ENCODE assay signal across 22 cellular contexts in genomic region chr16:9406039-9406438, GRCh38.
DNase-seq lines count a peak whose midpoint lies in the region; ATAC-seq, FAIRE-seq and TF ChIP-seq lines count a peak whose summit lies in the region.
"Had no signal": no experiment of that assay in that cellular context is flagged by ENCODE, and none has a peak within 500 bp of the region (broad histone marks: within the 10 kb centered on the region; RNA-seq: fewer than 3 reads in every experiment).

No MANE protein-coding gene starts in this region.

- H3K4me3 Mint-ChIP-seq in nephron progenitor cell, result no peak overlapping the region
- H3K4me3 Mint-ChIP-seq: B cell; CD4-positive, alpha-beta T cell; CD8-positive, alpha-beta T cell had no signal

- CTCF ChIA-PET in SK-N-SH (lab: Yijun Ruan, JAX), result no interaction called here
- CTCF ChIA-PET in H1 (lab: Charles Lee; ENCODE audit: partially characterized antibody), result no interaction called here

- H3K27me3 ChIP-seq in SK-N-SH (ENCODE audit: insufficient read depth) (no peaks in the 10 kb centered on the region), H1 (replicated peaks in 1 of 4; ENCODE audit: control insufficient read depth in 3 of 4, extremely low read depth in 1 of 4, insufficient read depth in 3 of 4, low read length in 3 of 4) (no peaks in the 10 kb centered on the region)
- H3K27me3 ChIP-seq: BLaER1 treated with 17β-estradiol and CSF1 and Interleukin-3, amounts not matched to agents 10 nM and 100 nM had no signal

- H3K4me1 ChIP-seq in SK-N-SH (ENCODE audit: control insufficient read depth in 1 of 2, insufficient read depth in 2 of 2, low read depth in 1 of 2, low read length in 1 of 2) (peaks cover 0 to 25% of the 10 kb centered on the region in 2 experiments; a peak in 2 of 4 replicates), H1 (replicated peaks in 1 of 4; ENCODE audit: control insufficient read depth in 3 of 4, insufficient read depth in 4 of 4, low read length in 3 of 4) (no peaks in the 10 kb centered on the region)
- H3K4me1 ChIP-seq: A549; BLaER1 treated with 17β-estradiol and CSF1 and Interleukin-3, amounts not matched to agents 10 nM and 100 nM; Caco-2 had no signal

- H3K23ac ChIP-seq in H1 (ENCODE audit: insufficient read length), result no peak overlapping the region

- DNase-seq in SK-N-SH, result no peak
- no peak for DNase-seq in H1 (ENCODE audit: low read depth in 1 of 2, low spot score in 2 of 2)
- no peak for DNase-seq in nephron progenitor cell
- DNase-seq: AML-193; Caco-2; Calu3; CD4-positive, alpha-beta T cell; CD8-positive, alpha-beta T cell; DMS79 treated with DMSO at 0.1 percent for 48 hours; GF-D8 had no signal

- no peak overlapping the region for H4K91ac ChIP-seq in H1 (replicated peaks; ENCODE audit: insufficient read length, low read length)

- H2BK12ac ChIP-seq in H1 (ENCODE audit: low read depth, low read length), result no peak overlapping the region

- H2AK5ac ChIP-seq in H1 (ENCODE audit: low read depth, low read length), result peak overlapping the region; percentile 9; the same call in 1 of the 2 replicates

- no peaks in the 10 kb centered on the region for H3K79me2 ChIP-seq in SK-N-SH (ENCODE audit: insufficient read depth)
- H3K79me2 ChIP-seq in H1 (ENCODE audit: control insufficient read depth in 1 of 2, insufficient read depth in 2 of 2, low read length in 2 of 2), result no peaks in the 10 kb centered on the region

- no peak overlapping the region for H2BK15ac ChIP-seq in H1 (ENCODE audit: low read length)

- no peak overlapping the region for H3K18ac ChIP-seq in H1 (ENCODE audit: extremely low read depth, low read length)

- H4K5ac ChIP-seq in H1 (ENCODE audit: insufficient read length, low read depth, low read length), result no peak overlapping the region

- TF ChIP-seq CTCF in SK-N-SH (IDR thresholded peaks at IDR 0.05) (no peak), H1 (IDR thresholded peaks at IDR 0.05; ENCODE audit: control extremely low read depth in 1 of 3, insufficient read depth in 1 of 3, low read depth in 1 of 3, low read length in 3 of 3) (no peak), nephron progenitor cell (IDR thresholded peaks at IDR 0.05) (no peak)

- H3K79me1 ChIP-seq in H1 (ENCODE audit: low read depth, low read length), result no peaks in the 10 kb centered on the region

- H3K9ac ChIP-seq in SK-N-SH (no peak overlapping the region), H1 (replicated peaks in 1 of 4; ENCODE audit: extremely low read depth in 1 of 4, low read depth in 3 of 4, low read length in 3 of 4) (0 out of 7 replicates have a peak overlapping the region, but pooled peaks of 1 of the 4 experiments have one; percentile 18)
- H3K9ac ChIP-seq: BLaER1 treated with 17β-estradiol and CSF1 and Interleukin-3, amounts not matched to agents 10 nM and 100 nM had no signal

- H3K36me3 ChIP-seq in SK-N-SH (replicated peaks in 1 of 2; ENCODE audit: control insufficient read depth in 1 of 2, insufficient read depth in 2 of 2, low read length in 1 of 2) (no peaks in the 10 kb centered on the region), H1 (ENCODE audit: control insufficient read depth in 2 of 4, insufficient read depth in 4 of 4, low read length in 3 of 4) (no peaks in the 10 kb centered on the region)
- H3K36me3 ChIP-seq: BLaER1 treated with 17β-estradiol and CSF1 and Interleukin-3, amounts not matched to agents 10 nM and 100 nM had no signal

- no peak for FAIRE-seq in H1 (lab: Jason Lieb, UNC)
- FAIRE-seq: A549, D721Med, G401.6, GM19239 had no signal

- TF ChIP-seq POLR2A in H1 (IDR thresholded peaks at IDR 0.05; ENCODE audit: control extremely low read depth in 1 of 2, low read depth in 2 of 2, low read length in 2 of 2), result no peak

- H3K36me3 Mint-ChIP-seq in nephron progenitor cell (ENCODE audit: low read depth), result no peaks in the 10 kb centered on the region
- H3K36me3 Mint-ChIP-seq: CD8-positive, alpha-beta T cell had no signal

- no peak overlapping the region for H3K14ac ChIP-seq in H1 (ENCODE audit: insufficient read length)

- no peak overlapping the region for H2BK5ac ChIP-seq in H1 (ENCODE audit: low read depth, low read length)

- peak overlapping the region; percentile 47 for H3K27ac Mint-ChIP-seq in nephron progenitor cell
- H3K27ac Mint-ChIP-seq: B cell; CD4-positive, alpha-beta T cell; CD8-positive, alpha-beta T cell had no signal

- H3K4me1 Mint-ChIP-seq in nephron progenitor cell, result peaks cover 29% of the 10 kb centered on the region
- H3K4me1 Mint-ChIP-seq: B cell had no signal

- no peak for ATAC-seq in SK-N-SH treated with all-trans-retinoic acid at 6 μM for 48 hours
- no peak for ATAC-seq in HG02623 (IDR thresholded peaks at IDR 0.05; ENCODE audit: unreplicated experiment)
- ATAC-seq in HG03097 (IDR thresholded peaks at IDR 0.05; ENCODE audit: low FRiP score, unreplicated experiment), result no peak
- no peak for ATAC-seq in GM19463 (IDR thresholded peaks at IDR 0.05; ENCODE audit: unreplicated experiment)
- ATAC-seq: A549; CD8-positive, alpha-beta T cell had no signal

- H4K8ac ChIP-seq in H1 (ENCODE audit: extremely low read depth, insufficient read depth, low read length), result no peak overlapping the region

- H3K23me2 ChIP-seq in H1 (ENCODE audit: low read depth, low read length), result peaks cover 2% of the 10 kb centered on the region; the same call in 1 of the 2 replicates

- no peak for TF ChIP-seq RAD21 in SK-N-SH (IDR thresholded peaks at IDR 0.05; ENCODE audit: low read length)
- TF ChIP-seq RAD21 in H1 (IDR thresholded peaks at IDR 0.05 in 1 of 2, conservative IDR thresholded peaks at IDR 0.05 in 1 of 2; ENCODE audit: low read depth in 2 of 2, low read length in 2 of 2), result no peak

- H3K4me3 ChIP-seq in SK-N-SH (ENCODE audit: low read depth in 2 of 2, low read length in 1 of 2), result no peak overlapping the region
- H3K4me3 ChIP-seq in H1 (ENCODE audit: extremely low read depth in 1 of 4, insufficient read depth in 2 of 4, low read depth in 3 of 4, low read length in 4 of 4), result no peak overlapping the region
- H3K4me3 ChIP-seq: A549; BLaER1 treated with 17β-estradiol and CSF1 and Interleukin-3, amounts not matched to agents 10 nM and 100 nM had no signal

- no peaks in the 10 kb centered on the region for H3F3A ChIP-seq in SK-N-SH (replicated peaks; ENCODE audit: insufficient read depth)

- no peak overlapping the region for H3K4ac ChIP-seq in H1 (replicated peaks; ENCODE audit: insufficient read length, low read depth, low read length)

- POLR2A ChIA-PET in SK-N-SH (lab: Yijun Ruan, JAX) (no interaction called here), H1 (lab: Charles Lee; ENCODE audit: partially characterized antibody) (no interaction called here)

- H3K27ac ChIP-seq in SK-N-SH (ENCODE audit: low read depth in 2 of 2, low read length in 1 of 2), result no peak overlapping the region
- no peak overlapping the region for H3K27ac ChIP-seq in H1 (ENCODE audit: low read depth, low read length)
- H3K27ac ChIP-seq: 22Rv1; A549; BLaER1 treated with 17β-estradiol and CSF1 and Interleukin-3, amounts not matched to agents 10 nM and 100 nM; C4-2B had no signal

- no peak overlapping the region for H2BK20ac ChIP-seq in H1 (ENCODE audit: low read length)

- no peaks in the 10 kb centered on the region for H3K9me2 ChIP-seq in SK-N-SH

- H3K9me3 ChIP-seq in SK-N-SH (no peaks in the 10 kb centered on the region), H1 (ENCODE audit: insufficient read depth in 2 of 2, low read depth in 1 of 2, low read length in 1 of 2) (no peaks in the 10 kb centered on the region)
- H3K9me3 ChIP-seq: A549; BLaER1 treated with 17β-estradiol and CSF1 and Interleukin-3, amounts not matched to agents 10 nM and 100 nM; Caco-2 had no signal

- no peak overlapping the region for H3K56ac ChIP-seq in H1 (replicated peaks; ENCODE audit: insufficient read length, low read depth, low read length)

- H2BK120ac ChIP-seq in H1 (replicated peaks; ENCODE audit: low read depth, low read length), result no peak overlapping the region

- H3K9me3 Mint-ChIP-seq in nephron progenitor cell, result no peaks in the 10 kb centered on the region
- H3K9me3 Mint-ChIP-seq: CD4-positive, alpha-beta T cell had no signal

- H4K20me1 ChIP-seq in SK-N-SH (ENCODE audit: insufficient read depth) (no peaks in the 10 kb centered on the region), H1 (replicated peaks in 1 of 2; ENCODE audit: control insufficient read depth in 1 of 2, insufficient read depth in 2 of 2, low read length in 2 of 2) (peaks cover 0 to 2% of the 10 kb centered on the region in 2 experiments)
- H4K20me1 ChIP-seq: BLaER1 treated with 17β-estradiol and CSF1 and Interleukin-3, amounts not matched to agents 10 nM and 100 nM had no signal

- H3K4me2 ChIP-seq in SK-N-SH, result no peak overlapping the region
- no peak overlapping the region for H3K4me2 ChIP-seq in H1 (ENCODE audit: insufficient read depth in 1 of 2, low read depth in 2 of 2, low read length in 2 of 2)
- H3K4me2 ChIP-seq: A549; BLaER1 treated with 17β-estradiol and CSF1 and Interleukin-3, amounts not matched to agents 10 nM and 100 nM had no signal

- WGBS in SK-N-SH (ENCODE audit: low lambda C conversion rate), result 9% methylated on average over 2 of the region's 2 CpGs
- 87% methylated on average over 2 of the region's 2 CpGs; no CpG with 5 or more reads in 1 of the 2 experiments for WGBS in H1 (ENCODE audit: extremely low coverage in 1 of 2, insufficient coverage in 1 of 2, insufficient read length in 1 of 2, insufficient replicate concordance in 2 of 2, low coverage in 1 of 2, low lambda C conversion rate in 2 of 2, missing lambda C conversion rate in 1 of 2), 2 experiments

- no peak overlapping the region for H2AFZ ChIP-seq in SK-N-SH (ENCODE audit: low read depth)
- H2AFZ ChIP-seq in H1 (ENCODE audit: low read length), result no peak overlapping the region

- H3K27me3 Mint-ChIP-seq in nephron progenitor cell (ENCODE audit: low read depth, poor library complexity), result no peaks in the 10 kb centered on the region
- H3K27me3 Mint-ChIP-seq: CD4-positive, alpha-beta T cell had no signal

- TF ChIP-seq EP300 in SK-N-SH (IDR thresholded peaks at IDR 0.05; ENCODE audit: borderline replicate concordance in 1 of 2, low read depth in 1 of 2, low read length in 1 of 2), result no peak
- no peak for TF ChIP-seq EP300 in H1 (IDR thresholded peaks at IDR 0.05; ENCODE audit: borderline replicate concordance in 1 of 2, low read depth in 2 of 2, low read length in 2 of 2)

TF ChIP-seq in SK-N-SH, 30 proteins besides CTCF, POLR2A, EP300 and RAD21 (continues in another document):
- TF ChIP-seq TEAD4 (IDR thresholded peaks at IDR 0.05; ENCODE audit: borderline replicate concordance, insufficient read depth), result no peak
- TF ChIP-seq ELF1 (IDR thresholded peaks at IDR 0.05), result no peak
- TF ChIP-seq YY1 (IDR thresholded peaks at IDR 0.05; ENCODE audit: low read depth), result no peak

TF ChIP-seq in SK-N-SH treated with all-trans-retinoic acid at 6 μM for 48 hours, 23 proteins besides CTCF, POLR2A, EP300 and RAD21 (continues in another document):
- TF ChIP-seq BACH2 (CRISPR knock-in tag; IDR thresholded peaks at IDR 0.05; ENCODE audit: borderline replicate concordance), result no peak
- no peak for TF ChIP-seq CSDC2 (CRISPR knock-in tag; IDR thresholded peaks at IDR 0.05)
- no peak for TF ChIP-seq TCF4 (CRISPR knock-in tag; IDR thresholded peaks at IDR 0.05; ENCODE audit: borderline replicate concordance)
- TF ChIP-seq SNAI2 (CRISPR knock-in tag; IDR thresholded peaks at IDR 0.05), result no peak

TF ChIP-seq in H1, 55 proteins besides CTCF, POLR2A, EP300 and RAD21 (continues in another document):
- TF ChIP-seq BCL11A (IDR thresholded peaks at IDR 0.05; ENCODE audit: low read depth in 2 of 2, low read length in 2 of 2), result no peak
- TF ChIP-seq POU5F1 (IDR thresholded peaks at IDR 0.05; ENCODE audit: low read depth, low read length), result no peak
